In the genomic region with DNA sequence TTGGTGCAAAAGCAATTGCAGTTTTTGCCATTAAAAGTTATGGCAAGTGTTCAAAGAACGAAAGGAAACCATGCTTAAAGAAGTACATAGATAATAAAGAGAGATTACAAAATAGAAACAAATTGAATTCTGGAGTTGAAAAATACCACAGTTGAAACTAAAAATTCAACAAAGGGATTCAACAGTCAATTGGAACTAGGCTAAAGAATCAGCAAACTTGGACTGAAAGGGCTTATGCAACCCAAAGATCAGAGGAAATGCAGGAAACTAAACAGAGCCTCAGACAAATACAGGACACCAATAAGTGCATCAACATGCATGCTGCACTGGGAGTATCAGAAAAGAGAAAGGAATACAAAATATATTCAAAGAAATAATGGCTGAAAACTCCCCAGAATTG, we compare ENCODE assay signal across 15 cellular contexts. TPM values are rescaled to one million over a fixed set of nuclear protein-coding genes. Genes with fewer than 3 reads are reported as not detected.
DNase-seq lines count a peak whose midpoint lies in the region; ATAC-seq and TF ChIP-seq lines count a peak whose summit lies in the region.
"Had no signal": no experiment of that assay in that cellular context is flagged by ENCODE, and none has a peak within 500 bp of the region (broad histone marks: within the 10 kb centered on the region; RNA-seq: fewer than 3 reads in every experiment).

No MANE protein-coding gene starts in this region.

- H3K9me3 ChIP-seq in CD4-positive, alpha-beta memory T cell (ENCODE audit: control insufficient read depth in 1 of 2, low read length in 2 of 2): peaks cover 0 to 6% of the 10 kb centered on the region in 2 donors

- H3K27me3 Mint-ChIP-seq in activated naive CD8-positive, alpha-beta T cell: no peaks in the 10 kb centered on the region
- no peaks in the 10 kb centered on the region for H3K27me3 Mint-ChIP-seq in activated naive CD8-positive, alpha-beta T cell treated with anti-CD3 and anti-CD28 coated beads, Interleukin-2, amount 50 U/mL, for 24 hours
- H3K27me3 Mint-ChIP-seq in CD4-positive, alpha-beta memory T cell: no peaks in the 10 kb centered on the region
- no peaks in the 10 kb centered on the region for H3K27me3 Mint-ChIP-seq in WTC11 (ENCODE audit: low read depth)
- H3K27me3 Mint-ChIP-seq: CD8-positive, alpha-beta memory T cell had no signal

- POLR2A ChIA-PET in CD4-positive, alpha-beta memory T cell (lab: Charles Lee; ENCODE audit: partially characterized antibody): interaction anchor here (10.8 kb wide), 1 partner anchor 10 kb away, joined by 308 read pairs; no protein-coding TSS in a partner anchor
- POLR2A ChIA-PET in WTC11 (lab: Charles Lee): no interaction called here

- DNase-seq in activated naive CD8-positive, alpha-beta T cell treated with anti-CD3 and anti-CD28 coated beads, Interleukin-2, amount 50 U/mL, for 24 hours: no peak
- DNase-seq in CD4-positive, alpha-beta memory T cell: no peak
- DNase-seq in WTC11 (ENCODE audit: low spot score): no peak
- DNase-seq in Right ventricle myocardium superior: no peak
- no peak for DNase-seq in T-helper 9 cell
- DNase-seq: ACHN; Caco-2; CD8-positive, alpha-beta memory T cell; GF-D8; HCEC 1CT; IMR-90; KG1 had no signal

- H3K9me3 Mint-ChIP-seq in activated naive CD8-positive, alpha-beta T cell (ENCODE audit: low read depth): peaks cover 6% of the 10 kb centered on the region
- H3K9me3 Mint-ChIP-seq in activated naive CD8-positive, alpha-beta T cell treated with anti-CD3 and anti-CD28 coated beads, Interleukin-2, amount 50 U/mL, for 24 hours: peaks cover 24% of the 10 kb centered on the region
- H3K9me3 Mint-ChIP-seq in CD4-positive, alpha-beta memory T cell: peaks cover 0 to 37% (median 25%) of the 10 kb centered on the region in 8 donors
- no peaks in the 10 kb centered on the region for H3K9me3 Mint-ChIP-seq in WTC11

- intact Hi-C loops in CD4-positive, alpha-beta memory T cell (cut with micrococcal nuclease): no loop called here
- intact Hi-C loops in Right ventricle myocardium superior (cut with DNase I): no loop called here

- peaks cover 83% of the 10 kb centered on the region for H3K4me1 Mint-ChIP-seq in activated naive CD8-positive, alpha-beta T cell (ENCODE audit: low read depth)
- H3K4me1 Mint-ChIP-seq in activated naive CD8-positive, alpha-beta T cell treated with anti-CD3 and anti-CD28 coated beads, Interleukin-2, amount 50 U/mL, for 24 hours: peaks cover 47% of the 10 kb centered on the region
- peaks cover 41 to 89% (median 69%) of the 10 kb centered on the region in 4 donors for H3K4me1 Mint-ChIP-seq in CD4-positive, alpha-beta memory T cell
- peaks cover 6% of the 10 kb centered on the region; the same call in 1 of the 2 replicates for H3K4me1 Mint-ChIP-seq in WTC11

- CTCF ChIA-PET in CD4-positive, alpha-beta memory T cell (lab: Charles Lee; ENCODE audit: partially characterized antibody): interaction anchor here (1.0 kb wide), 1 partner anchor 16 kb away, joined by 4 read pairs; no protein-coding TSS in a partner anchor
- CTCF ChIA-PET in WTC11 (lab: Charles Lee): no interaction called here

- no peak for ATAC-seq in activated naive CD8-positive, alpha-beta T cell treated with anti-CD3 and anti-CD28 coated beads, Interleukin-2, amount 50 U/mL, for 24 hours
- ATAC-seq in WTC11 (no peak), Right ventricle myocardium superior (ENCODE audit: poor library complexity) (no peak), HG02759 (IDR thresholded peaks at IDR 0.05; ENCODE audit: unreplicated experiment) (no peak)

- peak overlapping the region; percentile 14 for H3K27ac Mint-ChIP-seq in activated naive CD8-positive, alpha-beta T cell
- no peak overlapping the region for H3K27ac Mint-ChIP-seq in activated naive CD8-positive, alpha-beta T cell treated with anti-CD3 and anti-CD28 coated beads, Interleukin-2, amount 50 U/mL, for 24 hours
- H3K27ac Mint-ChIP-seq in CD4-positive, alpha-beta memory T cell: peak overlapping the region in 4 of 7 donors; percentile 36 to 81 (median 58)
- H3K27ac Mint-ChIP-seq in WTC11: 0 out of 2 replicates have a peak overlapping the region, but pooled peaks have one; percentile 60

- no peak overlapping the region for H3K4me3 Mint-ChIP-seq in activated naive CD8-positive, alpha-beta T cell
- no peak overlapping the region for H3K4me3 Mint-ChIP-seq in activated naive CD8-positive, alpha-beta T cell treated with anti-CD3 and anti-CD28 coated beads, Interleukin-2, amount 50 U/mL, for 24 hours
- peak overlapping the region in 2 of 8 donors; percentile 32 to 41 for H3K4me3 Mint-ChIP-seq in CD4-positive, alpha-beta memory T cell
- no peak overlapping the region for H3K4me3 Mint-ChIP-seq in WTC11
- H3K4me3 Mint-ChIP-seq: CD8-positive, alpha-beta memory T cell had no signal

- H3K27me3 ChIP-seq in CD4-positive, alpha-beta memory T cell (ENCODE audit: insufficient read depth, low read length): no peaks in the 10 kb centered on the region
- H3K27me3 ChIP-seq: BLaER1 treated with 17β-estradiol and CSF1 and Interleukin-3, amounts not matched to agents 10 nM and 100 nM had no signal

- peaks cover 54% of the 10 kb centered on the region for H3K36me3 Mint-ChIP-seq in activated naive CD8-positive, alpha-beta T cell
- H3K36me3 Mint-ChIP-seq in activated naive CD8-positive, alpha-beta T cell treated with anti-CD3 and anti-CD28 coated beads, Interleukin-2, amount 50 U/mL, for 24 hours (ENCODE audit: low read depth): peaks cover 82% of the 10 kb centered on the region
- peaks cover 85 to 88% of the 10 kb centered on the region in 2 donors for H3K36me3 Mint-ChIP-seq in CD4-positive, alpha-beta memory T cell
- peaks cover 50% of the 10 kb centered on the region for H3K36me3 Mint-ChIP-seq in WTC11

- no peak for TF ChIP-seq CTCF in WTC11 (IDR thresholded peaks at IDR 0.05)

- peaks cover 48% of the 10 kb centered on the region for H3K4me1 ChIP-seq in CD4-positive, alpha-beta memory T cell (ENCODE audit: insufficient read depth, low read length)
- H3K4me1 ChIP-seq: Caco-2 had no signal

- H3K36me3 ChIP-seq in CD4-positive, alpha-beta memory T cell (ENCODE audit: insufficient read depth, low read length): peaks cover 29% of the 10 kb centered on the region

- no peak overlapping the region for H3K27ac ChIP-seq in CD4-positive, alpha-beta memory T cell (ENCODE audit: low read depth, low read length)
- H3K27ac ChIP-seq: BLaER1 treated with 17β-estradiol and CSF1 and Interleukin-3, amounts not matched to agents 10 nM and 100 nM had no signal

- H3K4me3 ChIP-seq in CD4-positive, alpha-beta memory T cell (ENCODE audit: low read length in 2 of 2): no peak overlapping the region

TF ChIP-seq in WTC11, 78 proteins besides CTCF, POLR2A, EP300 and RAD21 (continues in another document):
- TF ChIP-seq, protein P1, sequence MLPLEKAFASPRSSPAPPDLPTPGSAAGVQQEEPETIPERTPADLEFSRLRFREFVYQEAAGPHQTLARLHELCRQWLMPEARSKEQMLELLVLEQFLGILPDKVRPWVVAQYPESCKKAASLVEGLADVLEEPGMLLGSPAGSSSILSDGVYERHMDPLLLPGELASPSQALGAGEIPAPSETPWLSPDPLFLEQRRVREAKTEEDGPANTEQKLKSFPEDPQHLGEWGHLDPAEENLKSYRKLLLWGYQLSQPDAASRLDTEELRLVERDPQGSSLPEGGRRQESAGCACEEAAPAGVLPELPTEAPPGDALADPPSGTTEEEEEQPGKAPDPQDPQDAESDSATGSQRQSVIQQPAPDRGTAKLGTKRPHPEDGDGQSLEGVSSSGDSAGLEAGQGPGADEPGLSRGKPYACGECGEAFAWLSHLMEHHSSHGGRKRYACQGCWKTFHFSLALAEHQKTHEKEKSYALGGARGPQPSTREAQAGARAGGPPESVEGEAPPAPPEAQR (CRISPR knock-in tag; IDR thresholded peaks at IDR 0.05): no peak
- TF ChIP-seq TEAD4 (CRISPR knock-in tag; IDR thresholded peaks at IDR 0.05) (no peak), IRF1 (CRISPR knock-in tag; IDR thresholded peaks at IDR 0.05) (no peak), USF1 (CRISPR knock-in tag; IDR thresholded peaks at IDR 0.05) (no peak), FOXK1 (CRISPR knock-in tag; IDR thresholded peaks at IDR 0.05) (no peak), GABPB1 (CRISPR knock-in tag; IDR thresholded peaks at IDR 0.05) (no peak), ZNF121 (CRISPR knock-in tag; IDR thresholded peaks at IDR 0.05) (no peak), TP53 (CRISPR knock-in tag; IDR thresholded peaks at IDR 0.05) (no peak), CREM (CRISPR knock-in tag; IDR thresholded peaks at IDR 0.05) (no peak), HMGA2 (CRISPR knock-in tag; IDR thresholded peaks at IDR 0.05) (no peak)
- TF ChIP-seq, protein P2, sequence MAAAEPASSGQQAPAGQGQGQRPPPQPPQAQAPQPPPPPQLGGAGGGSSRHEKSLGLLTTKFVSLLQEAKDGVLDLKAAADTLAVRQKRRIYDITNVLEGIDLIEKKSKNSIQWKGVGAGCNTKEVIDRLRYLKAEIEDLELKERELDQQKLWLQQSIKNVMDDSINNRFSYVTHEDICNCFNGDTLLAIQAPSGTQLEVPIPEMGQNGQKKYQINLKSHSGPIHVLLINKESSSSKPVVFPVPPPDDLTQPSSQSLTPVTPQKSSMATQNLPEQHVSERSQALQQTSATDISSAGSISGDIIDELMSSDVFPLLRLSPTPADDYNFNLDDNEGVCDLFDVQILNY (CRISPR knock-in tag; IDR thresholded peaks at IDR 0.05): no peak
- TF ChIP-seq, protein P3, sequence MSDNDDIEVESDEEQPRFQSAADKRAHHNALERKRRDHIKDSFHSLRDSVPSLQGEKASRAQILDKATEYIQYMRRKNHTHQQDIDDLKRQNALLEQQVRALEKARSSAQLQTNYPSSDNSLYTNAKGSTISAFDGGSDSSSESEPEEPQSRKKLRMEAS (CRISPR knock-in tag; IDR thresholded peaks at IDR 0.05): no peak

RNA-seq across cellular contexts. Expression of gene UXS1, which starts 40.3 kb away (rescaled TPM):
- 100 to 1,000 TPM; 143 to 150 TPM for total RNA-seq in CD4-positive, alpha-beta memory T cell
- 10 to 100 TPM; 87.2 to 91.8 TPM for polyA plus RNA-seq in CD4-positive, alpha-beta memory T cell
- 39.2 to 44.7 TPM (median 42.6 TPM) in 3 replicates for total RNA-seq in WTC11 (2021)
- 21.0 TPM for total RNA-seq in Right ventricle myocardium superior
